32 cellular contexts compared by ENCODE assay signal in genomic region chr7:20509892-20510645, GRCh38.
"Had no signal": no experiment of that assay in that cellular context is flagged by ENCODE, and none has a peak within 500 bp of the region (broad histone marks: within the 10 kb centered on the region; RNA-seq: fewer than 3 reads in every experiment).

No MANE protein-coding gene starts in this region.

- H3K36me3 ChIP-seq: adrenal gland, gastrocnemius medialis, lower lobe of right lung, neural progenitor cell, uterus had no signal

- H3K4me3 Mint-ChIP-seq: activated CD4-positive, alpha-beta T cell treated with anti-CD3 and anti-CD28 coated beads for 36 hours; activated naive CD4-positive, alpha-beta T cell treated with anti-CD3 and anti-CD28 coated beads for 36 hours; activated naive CD8-positive, alpha-beta T cell treated with anti-CD3 and anti-CD28 coated beads for 36 hours; activated T-helper 1 cell treated with anti-CD3 and anti-CD28 coated beads, Interleukin-12 subunit alpha, Interleukin-12 subunit beta, Interleukin-2, Interleukin-4 antibody, amounts not matched to agents 30 ng/mL and 10 ng/mL and 1 ng/mL, durations not matched to agents 14 hours and 24 hours and 36 hours; naive thymus-derived CD8-positive, alpha-beta T cell; neural progenitor cell; stimulated activated memory B cell treated with anti-CD40 and anti-IgM and Interleukin-4, amounts not matched to agents 10 μg/mL and 1 μg/mL and 100 μg/mL, for 72 hours; stimulated activated naive CD8-positive, alpha-beta T cell treated with anti-CD3 and anti-CD28 coated beads, Interleukin-15, amount 100 ng/mL, for 72 hours; type B pancreatic cell; WTC11 had no signal

- H3K27ac ChIP-seq: adrenal gland, body of pancreas, coronary artery, gastrocnemius medialis, hepatocyte, lower lobe of right lung, neural progenitor cell, parathyroid adenoma, psoas muscle, uterus had no signal

- H3K4me3 ChIP-seq: adrenal gland, body of pancreas, coronary artery, gastrocnemius medialis, hepatocyte, lower lobe of right lung, neural progenitor cell, psoas muscle, smooth muscle cell, uterus had no signal

- H3K4me2 ChIP-seq: hepatocyte, neural progenitor cell, smooth muscle cell had no signal

- ATAC-seq: activated CD4-positive, alpha-beta T cell treated with anti-CD3 and anti-CD28 coated beads for 36 hours; body of pancreas; gastrocnemius medialis; left lobe of liver; lower lobe of right lung; naive thymus-derived CD8-positive, alpha-beta T cell; psoas muscle; stimulated activated memory B cell treated with anti-CD40 and anti-IgM and Interleukin-4, amounts not matched to agents 10 μg/mL and 1 μg/mL and 100 μg/mL, for 72 hours; stimulated activated naive CD8-positive, alpha-beta T cell treated with anti-CD3 and anti-CD28 coated beads, Interleukin-15, amount 100 ng/mL, for 72 hours; WTC11 had no signal

- H3K4me1 Mint-ChIP-seq: activated CD4-positive, alpha-beta T cell treated with anti-CD3 and anti-CD28 coated beads for 36 hours; activated naive CD8-positive, alpha-beta T cell treated with anti-CD3 and anti-CD28 coated beads for 36 hours; stimulated activated naive CD8-positive, alpha-beta T cell treated with anti-CD3 and anti-CD28 coated beads, Interleukin-15, amount 100 ng/mL, for 72 hours had no signal

- H3K9me3 Mint-ChIP-seq: activated naive CD4-positive, alpha-beta T cell treated with anti-CD3 and anti-CD28 coated beads for 36 hours; activated naive CD8-positive, alpha-beta T cell treated with anti-CD3 and anti-CD28 coated beads for 36 hours; activated T-helper 1 cell treated with anti-CD3 and anti-CD28 coated beads, Interleukin-12 subunit alpha, Interleukin-12 subunit beta, Interleukin-2, Interleukin-4 antibody, amounts not matched to agents 30 ng/mL and 10 ng/mL and 1 ng/mL, durations not matched to agents 14 hours and 24 hours and 36 hours; stimulated activated memory B cell treated with anti-CD40 and anti-IgM and Interleukin-4, amounts not matched to agents 10 μg/mL and 1 μg/mL and 100 μg/mL, for 72 hours; stimulated activated naive CD8-positive, alpha-beta T cell treated with anti-CD3 and anti-CD28 coated beads, Interleukin-15, amount 100 ng/mL, for 72 hours; type B pancreatic cell; WTC11 had no signal

- DNase-seq: activated CD4-positive, alpha-beta T cell treated with anti-CD3 and anti-CD28 coated beads for 36 hours; activated effector memory CD4-positive, alpha-beta T cell treated with anti-CD3 and anti-CD28 coated beads, Interleukin-2, amount 50 U/mL, for 16 hours; activated naive CD4-positive, alpha-beta T cell treated with anti-CD3 and anti-CD28 coated beads for 36 hours; activated naive CD8-positive, alpha-beta T cell treated with anti-CD3 and anti-CD28 coated beads for 36 hours; activated T-cell treated with anti-CD3 and anti-CD28 coated beads for 4 hours; adrenal gland; aorta; body of pancreas; dorsolateral prefrontal cortex; effector memory CD4-positive, alpha-beta T cell; gastrocnemius medialis; lower lobe of right lung; mesenchymal stem cell; naive thymus-derived CD8-positive, alpha-beta T cell; occipital lobe; psoas muscle; stimulated activated CD4-positive, alpha-beta T cell treated with anti-CD3 and anti-CD28 coated beads, Interleukin-1b, Interleukin-23, amount 100 ng/mL, for 48 hours; stimulated activated CD4-positive, alpha-beta T cell treated with anti-CD3 and anti-CD28 coated beads, Interleukin-4, amount 100 ng/mL, for 4 hours; stimulated activated CD8-positive, alpha-beta memory T cell treated with anti-CD3 and anti-CD28 coated beads, Interleukin-4, amount 100 ng/mL, for 48 hours; stimulated activated naive CD8-positive, alpha-beta T cell treated with anti-CD3 and anti-CD28 coated beads, Interleukin-15, amount 100 ng/mL, for 72 hours; substantia nigra; uterus had no signal

- H3K4me1 ChIP-seq: gastrocnemius medialis, lower lobe of right lung, neural progenitor cell, parathyroid adenoma, psoas muscle, uterus had no signal

- H3K27me3 Mint-ChIP-seq: activated CD4-positive, alpha-beta T cell treated with anti-CD3 and anti-CD28 coated beads for 36 hours; activated naive CD8-positive, alpha-beta T cell treated with anti-CD3 and anti-CD28 coated beads for 36 hours; stimulated activated memory B cell treated with anti-CD40 and anti-IgM and Interleukin-4, amounts not matched to agents 10 μg/mL and 1 μg/mL and 100 μg/mL, for 72 hours; stimulated activated naive CD8-positive, alpha-beta T cell treated with anti-CD3 and anti-CD28 coated beads, Interleukin-15, amount 100 ng/mL, for 72 hours had no signal

- H3K27ac Mint-ChIP-seq: activated CD4-positive, alpha-beta T cell treated with anti-CD3 and anti-CD28 coated beads for 36 hours; activated naive CD4-positive, alpha-beta T cell treated with anti-CD3 and anti-CD28 coated beads for 36 hours; activated naive CD8-positive, alpha-beta T cell treated with anti-CD3 and anti-CD28 coated beads for 36 hours; activated T-helper 1 cell treated with anti-CD3 and anti-CD28 coated beads, Interleukin-12 subunit alpha, Interleukin-12 subunit beta, Interleukin-2, Interleukin-4 antibody, amounts not matched to agents 30 ng/mL and 10 ng/mL and 1 ng/mL, durations not matched to agents 14 hours and 24 hours and 36 hours; naive thymus-derived CD8-positive, alpha-beta T cell; neural progenitor cell; stimulated activated memory B cell treated with anti-CD40 and anti-IgM and Interleukin-4, amounts not matched to agents 10 μg/mL and 1 μg/mL and 100 μg/mL, for 72 hours; stimulated activated naive CD8-positive, alpha-beta T cell treated with anti-CD3 and anti-CD28 coated beads, Interleukin-15, amount 100 ng/mL, for 72 hours; type B pancreatic cell; WTC11 had no signal

- H3K36me3 Mint-ChIP-seq: activated naive CD8-positive, alpha-beta T cell treated with anti-CD3 and anti-CD28 coated beads for 36 hours; naive thymus-derived CD8-positive, alpha-beta T cell; neural progenitor cell; stimulated activated memory B cell treated with anti-CD40 and anti-IgM and Interleukin-4, amounts not matched to agents 10 μg/mL and 1 μg/mL and 100 μg/mL, for 72 hours; type B pancreatic cell; WTC11 had no signal

- H3K9me3 ChIP-seq: adrenal gland, body of pancreas, gastrocnemius medialis, lower lobe of right lung, psoas muscle, uterus had no signal

- H3K27me3 ChIP-seq: adrenal gland, body of pancreas, dorsolateral prefrontal cortex, gastrocnemius medialis, neural progenitor cell, uterus had no signal
